1 cellular context compared by ENCODE assay signal in genomic region chr13:48231948-48232347, GRCh38.
TF ChIP-seq lines count a peak whose summit lies in the region.

No MANE protein-coding gene starts in this region.

TF ChIP-seq in GM23338, 12 proteins besides CTCF, POLR2A, EP300 and RAD21 (continued from another document):
- TF ChIP-seq ZNF462 (CRISPR knock-in tag; IDR thresholded peaks at IDR 0.05) (no peak), ETS1 (IDR thresholded peaks at IDR 0.05) (no peak), EZH2 (IDR thresholded peaks at IDR 0.05; ENCODE audit: low read depth, unreplicated experiment) (no peak), EZH2phosphoT487 (IDR thresholded peaks at IDR 0.05; ENCODE audit: unreplicated experiment) (no peak)
